16 cellular contexts compared by ENCODE assay signal in the genomic region with DNA sequence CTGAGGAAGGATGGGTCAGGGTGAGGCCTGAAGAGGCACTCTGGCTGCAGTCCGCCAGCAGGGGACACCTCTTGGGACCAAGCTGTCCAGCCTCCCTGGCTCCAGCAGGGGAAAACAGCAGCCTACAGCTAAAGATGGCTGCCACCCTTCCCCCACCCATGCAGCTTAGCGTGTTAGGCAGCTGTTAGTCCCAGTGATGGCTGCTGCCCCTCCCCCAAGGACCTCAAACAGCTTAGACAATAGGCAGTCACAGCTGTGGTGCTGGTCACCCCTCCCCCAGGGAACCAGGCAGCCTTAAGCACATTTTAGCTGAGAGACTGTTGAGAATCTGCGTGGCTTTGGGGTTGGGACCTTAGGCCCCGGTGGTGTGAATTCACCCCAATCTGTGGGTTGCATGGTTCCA.
A peak's percentile ranks its signal among the peaks of the same experiment; 100 is the strongest.
DNase-seq lines count a peak whose midpoint lies in the region; ATAC-seq, FAIRE-seq and TF ChIP-seq lines count a peak whose summit lies in the region.
"Had no signal": no experiment of that assay in that cellular context is flagged by ENCODE, and none has a peak within 500 bp of the region (broad histone marks: within the 10 kb centered on the region; RNA-seq: fewer than 3 reads in every experiment).

No MANE protein-coding gene starts in this region.

- H3K4me3 Mint-ChIP-seq in CD4-positive, alpha-beta T cell: no peak overlapping the region
- H3K4me3 Mint-ChIP-seq: activated T-helper 17 cell treated with anti-CD3 and anti-CD28 coated beads, Interleukin-2, amount 50 U/mL, for 72 hours had no signal

- H3K36me3 ChIP-seq in HepG2 (replicated peaks in 1 of 2; ENCODE audit: control insufficient read depth in 1 of 2, insufficient read depth in 2 of 2, low read length in 2 of 2): no peaks in the 10 kb centered on the region
- H3K36me3 ChIP-seq in right lobe of liver: no peaks in the 10 kb centered on the region
- H3K36me3 ChIP-seq in ascending aorta: no peaks in the 10 kb centered on the region
- H3K36me3 ChIP-seq: colonic mucosa had no signal

- POLR2A ChIA-PET in HepG2 (lab: Yijun Ruan, JAX): no interaction called here
- POLR2A ChIA-PET in CD4-positive, alpha-beta T cell (lab: Charles Lee): no interaction called here

- no peak for TF ChIP-seq RAD21 in HepG2 (CRISPR knock-in tag; IDR thresholded peaks at IDR 0.05)

- no peak overlapping the region for H3K4me3 ChIP-seq in HepG2 (replicated peaks in 1 of 3; ENCODE audit: insufficient read depth in 1 of 3, low read depth in 2 of 3, low read length in 3 of 3)
- no peak overlapping the region for H3K4me3 ChIP-seq in right lobe of liver
- H3K4me3 ChIP-seq in ascending aorta: no peak overlapping the region
- H3K4me3 ChIP-seq: colonic mucosa had no signal

- CTCF ChIA-PET in HepG2 (lab: Yijun Ruan, JAX; ENCODE audit: low intra/inter-chr PET ratio, low total read pairs): no interaction called here
- CTCF ChIA-PET in CD4-positive, alpha-beta T cell (lab: Charles Lee): no interaction called here

- H3K27me3 Mint-ChIP-seq in CD4-positive, alpha-beta T cell: no peaks in the 10 kb centered on the region
- H3K27me3 Mint-ChIP-seq: activated T-helper 17 cell treated with anti-CD3 and anti-CD28 coated beads, Interleukin-2, amount 50 U/mL, for 72 hours had no signal

- H2AFZ ChIP-seq in HepG2 (ENCODE audit: low read length): no peak overlapping the region

- DNase-seq in HepG2 (ENCODE audit: low spot score) (peak; percentile 3), right lobe of liver (no peak), RPMI8226 (peak; percentile 14), iPS-NIHi7 (ENCODE audit: extremely low spot score) (peak; percentile 65), H54 (ENCODE audit: insufficient read length, low spot score) (no peak), ascending aorta (ENCODE audit: low spot score in 2 of 2) (no peak)
- no peak for DNase-seq in CD4-positive, alpha-beta T cell
- DNase-seq: activated CD4-positive, alpha-beta T cell treated with anti-CD3 and anti-CD28 coated beads, Interleukin-2, amount 50 U/mL, for 1 hour; amniotic stem cell; colonic mucosa; NCI-H226; stimulated activated CD4-positive, alpha-beta T cell treated with anti-CD3 and anti-CD28 coated beads, Interleukin-2, amount 100 ng/mL, for 24 hours had no signal

- no peak overlapping the region for H3K9ac ChIP-seq in HepG2 (ENCODE audit: insufficient read depth, low read depth, low read length)

- no peak for TF ChIP-seq POLR2A in HepG2 (IDR thresholded peaks at IDR 0.05; ENCODE audit: insufficient read depth in 1 of 2, low read depth in 2 of 2, low read length in 2 of 2)
- TF ChIP-seq POLR2A in right lobe of liver (IDR thresholded peaks at IDR 0.05): no peak
- no peak for TF ChIP-seq POLR2A in H54 (IDR thresholded peaks at IDR 0.05; ENCODE audit: low read depth, low read length)

- no peak for TF ChIP-seq EP300 in HepG2 (IDR thresholded peaks at IDR 0.05; ENCODE audit: low read depth in 2 of 2, low read length in 2 of 2)
- TF ChIP-seq EP300 in HepG2 (CRISPR knock-in tag; IDR thresholded peaks at IDR 0.05; ENCODE audit: borderline replicate concordance): no peak

- no peak overlapping the region for H3K27ac Mint-ChIP-seq in CD4-positive, alpha-beta T cell
- H3K27ac Mint-ChIP-seq: activated T-helper 17 cell treated with anti-CD3 and anti-CD28 coated beads, Interleukin-2, amount 50 U/mL, for 72 hours had no signal

- H3K4me1 Mint-ChIP-seq in CD4-positive, alpha-beta T cell (ENCODE audit: low read depth): no peaks in the 10 kb centered on the region
- H3K4me1 Mint-ChIP-seq: activated T-helper 17 cell treated with anti-CD3 and anti-CD28 coated beads, Interleukin-2, amount 50 U/mL, for 72 hours had no signal

- no peak overlapping the region for H3K4me2 ChIP-seq in HepG2 (ENCODE audit: low read depth, low read length)

- H3K27me3 ChIP-seq in HepG2 (ENCODE audit: control insufficient read depth in 1 of 2, insufficient read depth in 2 of 2, low read length in 2 of 2) (no peaks in the 10 kb centered on the region), right lobe of liver (no peaks in the 10 kb centered on the region), ascending aorta (no peaks in the 10 kb centered on the region)
- no peaks in the 10 kb centered on the region for H3K27me3 ChIP-seq in CD4-positive, alpha-beta T cell (ENCODE audit: control insufficient read depth, insufficient read depth, low read length)
- H3K27me3 ChIP-seq: colonic mucosa had no signal

- H4K20me1 ChIP-seq in HepG2 (ENCODE audit: insufficient read depth, low read length): no peaks in the 10 kb centered on the region

- FAIRE-seq in HepG2 (lab: Jason Lieb, UNC) (no peak), H54 (lab: Jason Lieb, UNC) (no peak)
- FAIRE-seq: GM12892, urothelium cell line had no signal

- ATAC-seq in HepG2 (peak; percentile 83), right lobe of liver (no peak), HG02763 (IDR thresholded peaks at IDR 0.05; ENCODE audit: unreplicated experiment) (no peak)
- ATAC-seq in CD4-positive, alpha-beta T cell (ENCODE audit: poor library complexity): no peak
- ATAC-seq: activated T-helper 17 cell treated with anti-CD3 and anti-CD28 coated beads, Interleukin-2, amount 50 U/mL, for 72 hours had no signal

- intact Hi-C loops in HepG2 (cut with micrococcal nuclease; ENCODE audit: unreplicated experiment) (no loop called here), right lobe of liver (cut with DNase I) (no loop called here), ascending aorta (cut with DNase I) (no loop called here)
- intact Hi-C loops in CD4-positive, alpha-beta T cell (cut with DNase I, micrococcal nuclease): no loop called here

- H3K36me3 Mint-ChIP-seq in CD4-positive, alpha-beta T cell (ENCODE audit: low read depth): no peaks in the 10 kb centered on the region

- no peak overlapping the region for H3K27ac ChIP-seq in HepG2 (ENCODE audit: extremely low read length, insufficient read depth, low read length)
- H3K27ac ChIP-seq in right lobe of liver: no peak overlapping the region
- H3K27ac ChIP-seq in ascending aorta: no peak overlapping the region
- H3K27ac ChIP-seq in CD4-positive, alpha-beta T cell (ENCODE audit: low read depth, low read length): no peak overlapping the region
- H3K27ac ChIP-seq: colonic mucosa had no signal

- H3K9me3 Mint-ChIP-seq in CD4-positive, alpha-beta T cell: no peaks in the 10 kb centered on the region

- H3K9me3 ChIP-seq in HepG2 (ENCODE audit: low read length) (no peaks in the 10 kb centered on the region), right lobe of liver (no peaks in the 10 kb centered on the region), ascending aorta (no peaks in the 10 kb centered on the region)
- H3K9me3 ChIP-seq in CD4-positive, alpha-beta T cell (ENCODE audit: control insufficient read depth, low read length): no peaks in the 10 kb centered on the region
- H3K9me3 ChIP-seq: colonic mucosa had no signal

- H3K4me1 ChIP-seq in HepG2 (ENCODE audit: insufficient read depth, low read length): no peaks in the 10 kb centered on the region
- H3K4me1 ChIP-seq in right lobe of liver: no peaks in the 10 kb centered on the region
- no peaks in the 10 kb centered on the region for H3K4me1 ChIP-seq in ascending aorta
- H3K4me1 ChIP-seq: colonic mucosa had no signal

- no peaks in the 10 kb centered on the region for H3K79me2 ChIP-seq in HepG2 (ENCODE audit: insufficient read depth, low read length)

- 25% methylated on average over 2 of the region's 4 CpGs for WGBS in HepG2 (ENCODE audit: low lambda C conversion rate)
- WGBS in right lobe of liver (ENCODE audit: insufficient coverage, low coverage, low lambda C conversion rate, missing lambda C conversion rate): no CpG with 5 or more reads among the region's 4 CpGs

- no TSS peak for BruUV-seq in HepG2 (replicated peaks; lab: Mats Ljungman, UMichigan)

- in situ Hi-C loops in HepG2 (cut with HindIII; ENCODE audit: extremely low pct_ligation_motif_present, low pct_unique_long_range_greater_than_20kb): no loop called here

- TF ChIP-seq CTCF in HepG2 (CRISPR knock-in tag; IDR thresholded peaks at IDR 0.05): no peak
- no peak for TF ChIP-seq CTCF in right lobe of liver (IDR thresholded peaks at IDR 0.05)
- no peak for TF ChIP-seq CTCF in ascending aorta (IDR thresholded peaks at IDR 0.05)
- no peak for TF ChIP-seq CTCF in CD4-positive, alpha-beta T cell (IDR thresholded peaks at IDR 0.05)

TF ChIP-seq in HepG2, 621 proteins besides CTCF, POLR2A, EP300 and RAD21 (continues in another document):
- TF ChIP-seq ZNF367 (CRISPR knock-in tag; IDR thresholded peaks at IDR 0.05; ENCODE audit: borderline replicate concordance) (no peak), PLSCR1 (CRISPR knock-in tag; IDR thresholded peaks at IDR 0.05; ENCODE audit: borderline replicate concordance) (no peak)

Comparison
In these comparisons a context has a peak if more than half of its experiments do, and no peak if none do; other contexts are left out.
1. DNase-seq: peak in HepG2 (single experiment), RPMI8226 (single experiment) and iPS-NIHi7 (single experiment); none in right lobe of liver (0 of 3), H54 (single experiment), ascending aorta (0 of 2) and CD4-positive, alpha-beta T cell (0 of 10).